ENCODE assay signal across 17 cellular contexts in the genomic region with DNA sequence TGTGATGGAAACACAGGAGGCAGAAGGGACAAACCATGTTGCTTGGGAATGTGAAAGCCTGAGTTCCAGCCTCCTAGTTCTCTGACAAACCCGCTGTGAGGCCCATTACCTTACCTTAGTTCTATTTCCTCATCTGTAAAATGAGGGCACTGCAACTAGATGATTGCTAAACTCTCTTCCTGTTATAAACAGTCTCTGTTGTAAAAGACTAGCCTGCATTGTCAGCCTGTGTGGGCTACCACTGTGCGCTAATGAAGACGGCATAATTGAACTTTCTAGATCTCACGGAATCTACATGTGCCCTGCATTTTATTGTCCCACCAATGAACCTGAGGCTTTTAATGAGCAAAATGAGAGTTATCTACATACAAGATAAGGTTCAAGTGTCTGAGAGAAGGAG.
"Had no signal": no experiment of that assay in that cellular context is flagged by ENCODE, and none has a peak within 500 bp of the region (broad histone marks: within the 10 kb centered on the region; RNA-seq: fewer than 3 reads in every experiment).

No MANE protein-coding gene starts in this region.

- H3K36me3 Mint-ChIP-seq: activated naive CD4-positive, alpha-beta T cell treated with anti-CD3 and anti-CD28 coated beads, Interleukin-2, amount 10 ng/mL, durations not matched to agents 7 days and 5 days; brain; natural killer cell treated with Interleukin-12 subunit alpha and Interleukin-12 subunit beta and Interleukin-15 and Interleukin-18, amount 100 ng/mL, for 72 hours; stimulated activated effector memory CD8-positive, alpha-beta T cell treated with anti-CD3 and anti-CD28 coated beads, Interleukin-12 subunit alpha, Interleukin-12 subunit beta, amount 100 ng/mL, for 72 hours had no signal

- H3K4me3 Mint-ChIP-seq: activated CD4-positive, alpha-beta T cell treated with anti-CD3 and anti-CD28 coated beads, Interleukin-2, amount 10 ng/mL, durations not matched to agents 24 days and 14 days; activated CD8-positive, alpha-beta T cell treated with anti-CD3 and anti-CD28 coated beads, Interleukin-2, amount 10 ng/mL, durations not matched to agents 7 days and 5 days; activated naive CD4-positive, alpha-beta T cell treated with anti-CD3 and anti-CD28 coated beads, Interleukin-2, amount 10 ng/mL, durations not matched to agents 7 days and 5 days; activated naive CD8-positive, alpha-beta T cell treated with anti-CD3 and anti-CD28 coated beads, Interleukin-2, amount 50 U/mL, for 24 hours; activated T-cell treated with anti-CD3 and anti-CD28 coated beads, Interleukin-2, amount 50 U/mL, for 4 hours; brain; natural killer cell treated with Interleukin-12 subunit alpha and Interleukin-12 subunit beta and Interleukin-15 and Interleukin-18, amount 100 ng/mL, for 72 hours; stimulated activated effector memory CD8-positive, alpha-beta T cell treated with anti-CD3 and anti-CD28 coated beads, Interleukin-12 subunit alpha, Interleukin-12 subunit beta, amount 100 ng/mL, for 72 hours had no signal

- H3K27ac Mint-ChIP-seq: activated CD4-positive, alpha-beta T cell treated with anti-CD3 and anti-CD28 coated beads, Interleukin-2, amount 10 ng/mL, durations not matched to agents 24 days and 14 days; activated CD8-positive, alpha-beta T cell treated with anti-CD3 and anti-CD28 coated beads, Interleukin-2, amount 10 ng/mL, durations not matched to agents 7 days and 5 days; activated naive CD4-positive, alpha-beta T cell treated with anti-CD3 and anti-CD28 coated beads, Interleukin-2, amount 10 ng/mL, durations not matched to agents 7 days and 5 days; activated naive CD8-positive, alpha-beta T cell treated with anti-CD3 and anti-CD28 coated beads, Interleukin-2, amount 50 U/mL, for 24 hours; stimulated activated effector memory CD8-positive, alpha-beta T cell treated with anti-CD3 and anti-CD28 coated beads, Interleukin-12 subunit alpha, Interleukin-12 subunit beta, amount 100 ng/mL, for 72 hours had no signal

- ATAC-seq: activated CD8-positive, alpha-beta T cell treated with anti-CD3 and anti-CD28 coated beads, Interleukin-2, amount 10 ng/mL, durations not matched to agents 7 days and 5 days; activated naive CD8-positive, alpha-beta T cell treated with anti-CD3 and anti-CD28 coated beads, Interleukin-2, amount 50 U/mL, for 24 hours; activated T-cell treated with anti-CD3 and anti-CD28 coated beads, Interleukin-2, amount 50 U/mL, for 4 hours; left cardiac atrium; natural killer cell treated with Interleukin-12 subunit alpha and Interleukin-12 subunit beta and Interleukin-15 and Interleukin-18, amount 100 ng/mL, for 72 hours; sciatic nerve; stimulated activated effector memory CD8-positive, alpha-beta T cell treated with anti-CD3 and anti-CD28 coated beads, Interleukin-12 subunit alpha, Interleukin-12 subunit beta, amount 100 ng/mL, for 72 hours had no signal

- H3K4me1 Mint-ChIP-seq: activated CD4-positive, alpha-beta T cell treated with anti-CD3 and anti-CD28 coated beads, Interleukin-2, amount 10 ng/mL, durations not matched to agents 24 days and 14 days; activated naive CD4-positive, alpha-beta T cell treated with anti-CD3 and anti-CD28 coated beads, Interleukin-2, amount 10 ng/mL, durations not matched to agents 7 days and 5 days; activated naive CD8-positive, alpha-beta T cell treated with anti-CD3 and anti-CD28 coated beads, Interleukin-2, amount 50 U/mL, for 24 hours; stimulated activated effector memory CD8-positive, alpha-beta T cell treated with anti-CD3 and anti-CD28 coated beads, Interleukin-12 subunit alpha, Interleukin-12 subunit beta, amount 100 ng/mL, for 72 hours had no signal

- H3K9me3 Mint-ChIP-seq: activated CD4-positive, alpha-beta T cell treated with anti-CD3 and anti-CD28 coated beads, Interleukin-2, amount 10 ng/mL, durations not matched to agents 24 days and 14 days; activated naive CD4-positive, alpha-beta T cell treated with anti-CD3 and anti-CD28 coated beads, Interleukin-2, amount 10 ng/mL, durations not matched to agents 7 days and 5 days; activated naive CD8-positive, alpha-beta T cell treated with anti-CD3 and anti-CD28 coated beads, Interleukin-2, amount 50 U/mL, for 24 hours; activated T-cell treated with anti-CD3 and anti-CD28 coated beads, Interleukin-2, amount 50 U/mL, for 4 hours; brain; natural killer cell treated with Interleukin-12 subunit alpha and Interleukin-12 subunit beta and Interleukin-15 and Interleukin-18, amount 100 ng/mL, for 72 hours; stimulated activated effector memory CD8-positive, alpha-beta T cell treated with anti-CD3 and anti-CD28 coated beads, Interleukin-12 subunit alpha, Interleukin-12 subunit beta, amount 100 ng/mL, for 72 hours had no signal

- H3K27me3 Mint-ChIP-seq: activated CD4-positive, alpha-beta T cell treated with anti-CD3 and anti-CD28 coated beads, Interleukin-2, amount 10 ng/mL, durations not matched to agents 24 days and 14 days; activated naive CD4-positive, alpha-beta T cell treated with anti-CD3 and anti-CD28 coated beads, Interleukin-2, amount 10 ng/mL, durations not matched to agents 7 days and 5 days; activated naive CD8-positive, alpha-beta T cell treated with anti-CD3 and anti-CD28 coated beads, Interleukin-2, amount 50 U/mL, for 24 hours; brain had no signal

- DNase-seq: activated CD4-positive, alpha-beta T cell treated with anti-CD3 and anti-CD28 coated beads, Interleukin-2, amount 10 ng/mL, durations not matched to agents 24 days and 14 days; activated CD8-positive, alpha-beta T cell treated with anti-CD3 and anti-CD28 coated beads, Interleukin-2, amount 10 ng/mL, durations not matched to agents 7 days and 5 days; activated naive CD4-positive, alpha-beta T cell treated with anti-CD3 and anti-CD28 coated beads, Interleukin-2, amount 10 ng/mL, durations not matched to agents 7 days and 5 days; activated naive CD8-positive, alpha-beta T cell treated with anti-CD3 and anti-CD28 coated beads, Interleukin-2, amount 50 U/mL, for 24 hours; activated T-cell treated with anti-CD3 and anti-CD28 coated beads, Interleukin-2, amount 50 U/mL, for 4 hours; anterior cingulate cortex; caudate nucleus; foreskin fibroblast; hippocampal formation; left cardiac atrium; stimulated activated CD4-positive, alpha-beta T cell treated with anti-CD3 and anti-CD28 coated beads, Interleukin-4, amount 100 ng/mL, for 24 hours; T1000; upper lobe of left lung had no signal
